Comparison of ENCODE assay signal across 8 cellular contexts in the genomic region with DNA sequence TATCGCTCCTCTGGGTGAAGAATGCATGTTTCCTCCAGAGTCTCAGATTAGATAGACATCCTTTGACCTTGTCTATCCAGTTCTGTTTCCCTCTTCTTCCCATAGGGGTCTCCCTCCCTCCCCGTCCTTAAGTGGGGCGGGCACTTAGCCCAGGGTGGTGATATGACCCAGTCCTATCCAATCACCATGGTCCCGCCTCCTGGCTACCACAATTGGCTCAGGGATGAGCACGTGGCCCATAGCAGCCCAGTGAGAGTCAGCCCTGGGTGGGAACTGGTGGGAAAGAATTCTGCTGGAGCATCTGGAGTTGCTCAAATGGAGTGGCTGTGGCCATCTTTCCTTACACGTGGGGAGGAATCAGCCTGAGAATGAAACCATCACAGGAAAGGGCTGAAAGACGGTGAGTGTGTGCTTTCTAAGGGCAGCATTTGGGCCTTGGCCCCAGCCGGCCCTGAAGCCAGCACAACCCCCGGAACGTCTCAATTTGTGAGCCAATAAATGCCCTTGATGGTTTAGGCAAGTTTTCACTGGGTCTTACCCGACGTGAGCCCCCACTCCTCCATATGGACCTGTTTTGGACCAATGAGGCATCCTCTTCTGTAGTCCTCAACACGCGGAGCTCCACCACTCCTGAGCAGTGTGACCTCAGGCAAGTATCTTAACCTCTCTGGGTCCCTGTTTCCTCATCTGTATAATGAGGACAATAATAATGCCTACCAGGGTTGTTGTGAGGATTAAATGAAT. TPM values are rescaled to one million over a fixed set of nuclear protein-coding genes. Genes with fewer than 3 reads are reported as not detected.
DNase-seq lines count a peak whose midpoint lies in the region; ATAC-seq and TF ChIP-seq lines count a peak whose summit lies in the region.

No MANE protein-coding gene starts in this region.

- TF ChIP-seq CTCF in HCT116 (IDR thresholded peaks at IDR 0.05 in 2 of 3, conservative IDR thresholded peaks at IDR 0.05 in 1 of 3; ENCODE audit: borderline replicate concordance in 1 of 3, insufficient read depth in 1 of 3, low read depth in 2 of 3, low read length in 2 of 3) = peak; percentile 49 to 80 (median 64); a peak in 5 of 6 replicates
- peak in 2 of 6 experiments; percentile 8 to 15 for TF ChIP-seq CTCF in esophagus squamous epithelium (IDR thresholded peaks at IDR 0.05)
- no peak for TF ChIP-seq CTCF in mucosa of descending colon (IDR thresholded peaks at IDR 0.05)
- peak in 1 of 6 experiments; percentile 20 for TF ChIP-seq CTCF in thyroid gland (IDR thresholded peaks at IDR 0.05)

- H3K27ac ChIP-seq in HCT116 (ENCODE audit: low read depth, low read length) (peak overlapping the region; percentile 82), esophagus squamous epithelium (peak overlapping the region; percentile 61 to 89 (median 81)), thyroid gland (peak overlapping the region; percentile 77 to 94 (median 85))

- H2AFZ ChIP-seq in HCT116 (ENCODE audit: low read depth, low read length, poor library complexity, severe bottlenecking) = no peak overlapping the region

- H3K9ac ChIP-seq in HCT116 (ENCODE audit: low read length) = peak overlapping the region; percentile 72

- CTCF ChIA-PET in HCT116 (lab: Charles Lee) = interaction anchor here (1.8 to 2.7 kb wide), 3 partner anchors 10 to 59 kb away, joined by 4 to 20 read pairs (median 13); no protein-coding TSS in a partner anchor

- no peaks in the 10 kb centered on the region for H4K20me1 ChIP-seq in HCT116 (ENCODE audit: insufficient read depth)

- BruUV-seq in HCT116 (replicated peaks; lab: Mats Ljungman, UMichigan) = TSS peak; percentile 96

- H3K27me3 ChIP-seq in HCT116 (ENCODE audit: insufficient read depth, low read length) (no peaks in the 10 kb centered on the region), esophagus squamous epithelium (no peaks in the 10 kb centered on the region), thyroid gland (no peaks in the 10 kb centered on the region)

- ATAC-seq in HCT116 (peak; percentile 92), mucosa of descending colon (peak; percentile 84), HG03439 (IDR thresholded peaks at IDR 0.05; ENCODE audit: unreplicated experiment) (no peak)

- H3K4me1 ChIP-seq in HCT116 (ENCODE audit: control insufficient read depth in 1 of 2, insufficient read depth in 2 of 2, low read length in 2 of 2) (peaks cover 25 to 37% of the 10 kb centered on the region in 2 experiments), esophagus squamous epithelium (peaks cover 24 to 74% (median 33%) of the 10 kb centered on the region in 3 donors), mucosa of descending colon (ENCODE audit: low read depth) (peaks cover 36% of the 10 kb centered on the region), thyroid gland (peaks cover 59 to 73% of the 10 kb centered on the region in 2 donors)

- WGBS in esophagus squamous epithelium, 2 donors = 72 to 79% methylated on average over 10 to 13 of the region's 14 CpGs
- WGBS in thyroid gland, 2 donors = 72 to 74% methylated on average over 14 of the region's 14 CpGs

- TF ChIP-seq RAD21 in HCT116 (IDR thresholded peaks at IDR 0.05; ENCODE audit: low read depth) = peak; percentile 52; the same call in 1 of the 2 replicates

- H3K79me2 ChIP-seq in HCT116 (ENCODE audit: insufficient read depth, low read length) = peaks cover 32% of the 10 kb centered on the region

- H3K4me3 ChIP-seq in HCT116 (replicated peaks in 1 of 2; ENCODE audit: low read depth in 1 of 2, low read length in 2 of 2) (peak overlapping the region; percentile 55), esophagus squamous epithelium (peak overlapping the region in 1 of 4 donors; percentile 30), mucosa of descending colon (no peak overlapping the region), thyroid gland (replicated peaks in 1 of 3) (peak overlapping the region in 1 of 3 donors; percentile 0)

- RAD21 ChIA-PET in HCT116 (lab: Charles Lee; ENCODE audit: low non-redundant PET in 1 of 2, low total read pairs in 2 of 2, uncharacterized antibody in 2 of 2, unreplicated experiment in 2 of 2) = interaction anchor here in 1 of 2 experiments (0.6 kb wide), 1 partner anchor 65 kb away, joined by 3 read pairs; no protein-coding TSS in a partner anchor

- POLR2A ChIA-PET in HCT116 (lab: Charles Lee) = interaction anchor here (1.2 to 1.6 kb wide), 2 partner anchors 9 to 14 kb away, joined by 3 to 5 read pairs; a partner anchor contains a TSS

- H3K36me3 ChIP-seq in HCT116 (ENCODE audit: control insufficient read depth in 1 of 2, insufficient read depth in 2 of 2, low read length in 2 of 2) = peaks cover 12 to 15% of the 10 kb centered on the region in 2 experiments
- H3K36me3 ChIP-seq in esophagus squamous epithelium = peaks cover 0 to 18% (median 0%) of the 10 kb centered on the region in 3 donors
- H3K36me3 ChIP-seq in mucosa of descending colon (ENCODE audit: low read depth) = no peaks in the 10 kb centered on the region
- no peaks in the 10 kb centered on the region for H3K36me3 ChIP-seq in thyroid gland

- DNase-seq in COR-L47 (lab: John Stamatoyannopoulos, UW) (peak; percentile 53), HCT116 (ENCODE audit: low read depth, low spot score) (peak; percentile 99), NCI-H226 (peak; percentile 97), esophagus squamous epithelium (lab: John Stamatoyannopoulos, UW) (no peak), mucosa of descending colon (peak; percentile 85 to 90 (median 89)), thyroid gland (peak; percentile 62 to 72)
- DNase-seq in activated CD4-positive, alpha-beta T cell treated with anti-CD3 and anti-CD28 coated beads, Interleukin-2, amount 50 U/mL, for 48 hours = peak; percentile 49 to 62

- TF ChIP-seq POLR2A in HCT116 (IDR thresholded peaks at IDR 0.05; ENCODE audit: borderline replicate concordance, extremely low read depth, insufficient read depth, insufficient read length) (peak; percentile 84), esophagus squamous epithelium (IDR thresholded peaks at IDR 0.05) (no peak), thyroid gland (IDR thresholded peaks at IDR 0.05) (peak in 1 of 2 donors; percentile 19)

- no peaks in the 10 kb centered on the region for H3K9me2 ChIP-seq in HCT116 (ENCODE audit: insufficient read depth)

- intact Hi-C loops in HCT116 (cut with micrococcal nuclease) (loop anchor here (2.0 kb wide), 2 partner anchors 51 to 59 kb away; no protein-coding TSS in a partner anchor), esophagus squamous epithelium (cut with DNase I) (no loop called here), mucosa of descending colon (cut with DNase I, micrococcal nuclease) (no loop called here), thyroid gland (cut with DNase I) (no loop called here)

- no peaks in the 10 kb centered on the region for H3K9me3 ChIP-seq in HCT116 (ENCODE audit: control insufficient read depth in 1 of 2, insufficient read depth in 1 of 2, low read depth in 1 of 2, low read length in 2 of 2)
- no peaks in the 10 kb centered on the region for H3K9me3 ChIP-seq in esophagus squamous epithelium
- no peaks in the 10 kb centered on the region for H3K9me3 ChIP-seq in mucosa of descending colon
- no peaks in the 10 kb centered on the region for H3K9me3 ChIP-seq in thyroid gland

- H3K4me2 ChIP-seq in HCT116 (ENCODE audit: low read length) = peak overlapping the region; percentile 93

TF ChIP-seq in HCT116, 20 proteins besides CTCF, POLR2A, EP300 and RAD21 (continues in another document):
- TF ChIP-seq SIN3A (IDR thresholded peaks at IDR 0.05; ENCODE audit: low read depth) (no peak), CBX3 (IDR thresholded peaks at IDR 0.05; ENCODE audit: low read depth) (no peak; the same call in 1 of the 2 replicates), ZFX (IDR thresholded peaks at IDR 0.05) (no peak), ELF1 (IDR thresholded peaks at IDR 0.05; ENCODE audit: borderline replicate concordance, low read depth) (no peak), JUND (IDR thresholded peaks at IDR 0.05) (no peak), EGR1 (IDR thresholded peaks at IDR 0.05; ENCODE audit: low read depth) (no peak), SRF (IDR thresholded peaks at IDR 0.05; ENCODE audit: low read depth) (no peak), YY1 (IDR thresholded peaks at IDR 0.05; ENCODE audit: extremely low read depth, insufficient replicate concordance, low read depth, low read length) (peak; percentile 89), SP1 (IDR thresholded peaks at IDR 0.05; ENCODE audit: low read depth) (peak; percentile 91), EZH2 (IDR thresholded peaks at IDR 0.05) (no peak), ZNF274 (IDR thresholded peaks at IDR 0.05; ENCODE audit: low read depth, low read length) (no peak)
- TF ChIP-seq, protein P1, sequence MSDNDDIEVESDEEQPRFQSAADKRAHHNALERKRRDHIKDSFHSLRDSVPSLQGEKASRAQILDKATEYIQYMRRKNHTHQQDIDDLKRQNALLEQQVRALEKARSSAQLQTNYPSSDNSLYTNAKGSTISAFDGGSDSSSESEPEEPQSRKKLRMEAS (IDR thresholded peaks at IDR 0.05) = peak; percentile 99

RNA-seq across cellular contexts. Expression of a gene that starts 14.3 kb away (rescaled TPM):
- total RNA-seq in HCT116 (2021; ENCODE audit: unreplicated experiment) (46.3 TPM), esophagus squamous epithelium (10 to 100 TPM in 3 of 4 donors, 1 to 10 TPM in 1; 9.6 to 20.0 (median 11.4) TPM), mucosa of descending colon (100 to 1,000 TPM; 194 to 230 (median 201) TPM), thyroid gland (10 to 100 TPM; 34.0 to 70.1 (median 46.2) TPM)
- polyA plus RNA-seq in HCT116 (2012) = 26.2 and 26.3 TPM in 2 replicates

RNA-seq across cellular contexts. Expression of a gene that starts 42.5 kb away (rescaled TPM):
- total RNA-seq in HCT116 (2021; ENCODE audit: unreplicated experiment) (14.2 TPM), esophagus squamous epithelium (1 to 10 TPM; 2.5 to 8.6 (median 5.1) TPM), mucosa of descending colon (10 to 100 TPM in 1 of 3 donors, 1 to 10 TPM in 2; 5.2 to 11.6 (median 5.7) TPM), thyroid gland (10 to 100 TPM; 18.3 to 27.2 (median 22.7) TPM)
- 9.7 and 10.5 TPM in 2 replicates for polyA plus RNA-seq in HCT116 (2012)
